Comparison of ENCODE assay signal across 8 cellular contexts in the genomic region with DNA sequence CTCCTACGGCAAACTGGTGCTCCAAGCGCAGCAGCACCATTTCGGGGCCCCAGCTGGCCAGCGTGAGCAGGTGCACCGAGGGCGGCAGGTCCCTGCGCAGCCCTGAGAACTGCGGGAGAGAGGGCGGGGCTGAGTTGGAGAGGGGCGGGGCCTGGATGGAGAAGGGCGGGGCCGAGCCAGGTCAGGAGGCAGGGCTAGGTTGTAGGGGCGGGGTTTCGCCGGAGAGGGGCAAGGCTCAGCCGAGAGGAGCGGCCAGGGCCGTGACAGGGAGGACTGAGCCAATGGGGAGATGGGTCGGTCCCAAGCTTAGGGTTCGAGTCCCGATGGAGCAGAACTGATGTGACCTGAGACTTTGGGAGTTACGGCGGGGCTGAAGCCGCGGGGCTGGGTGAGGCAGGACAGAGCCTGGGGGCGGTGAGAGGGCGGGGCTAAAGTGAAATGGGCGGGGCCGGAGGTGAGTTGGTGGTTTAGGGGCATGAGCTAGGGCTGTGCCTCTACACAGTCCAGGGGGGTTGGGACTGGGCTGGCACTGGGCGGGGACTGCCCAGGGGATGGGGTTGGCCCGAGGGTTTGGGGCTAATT. TPM values are rescaled to one million over a fixed set of nuclear protein-coding genes. Genes with fewer than 3 reads are reported as not detected.
A peak's percentile ranks its signal among the peaks of the same experiment; 100 is the strongest.
DNase-seq lines count a peak whose midpoint lies in the region; ATAC-seq, FAIRE-seq and TF ChIP-seq lines count a peak whose summit lies in the region.

No MANE protein-coding gene starts in this region.

- peak overlapping the region; percentile 76 for H3K4me3 ChIP-seq in HUES6 (ENCODE audit: low read depth, low read length)
- no peak overlapping the region for H3K4me3 ChIP-seq in GM12878
- peak overlapping the region; percentile 21 to 26 for H3K4me3 ChIP-seq in testis

- peak; percentile 84 for DNase-seq in AG20443 (ENCODE audit: low spot score)
- no peak for DNase-seq in GM12878 (ENCODE audit: low read depth, low spot score)
- peak; percentile 35 for DNase-seq in kidney tubule cell (ENCODE audit: low spot score)
- DNase-seq in testis, result peak; percentile 69
- DNase-seq in NK-92 (lab: John Stamatoyannopoulos, UW; ENCODE audit: unreplicated experiment), result no peak
- DNase-seq in NOMO-1 treated with dmso at 0.1 percent for 144 hours (lab: John Stamatoyannopoulos, UW; ENCODE audit: unreplicated experiment), result no peak

- POLR2A ChIA-PET in GM12878 (lab: Charles Lee), result interaction anchor here (0.6 kb wide), 1 partner anchor 1063 kb away, joined by 3 read pairs; no protein-coding TSS in a partner anchor

- in situ Hi-C loops in GM12878 (cut with MboI), result no loop called here

- TF ChIP-seq CTCF in GM12878 (IDR thresholded peaks at IDR 0.05 in 2 of 3, conservative IDR thresholded peaks at IDR 0.05 in 1 of 3; ENCODE audit: control insufficient read depth in 2 of 3, extremely low read depth in 1 of 3, insufficient read depth in 1 of 3, low read depth in 3 of 3, low read length in 3 of 3) (no peak), testis (IDR thresholded peaks at IDR 0.05) (no peak)

- TF ChIP-seq POLR2A in GM12878 (IDR thresholded peaks at IDR 0.05; ENCODE audit: low read depth, low read length) (peak; percentile 51; the same call in 1 of the 2 replicates), testis (IDR thresholded peaks at IDR 0.05) (no peak)

- no peaks in the 10 kb centered on the region for H4K20me1 ChIP-seq in GM12878 (ENCODE audit: control insufficient read depth, insufficient read depth)

- no peak for TF ChIP-seq RAD21 in GM12878 (IDR thresholded peaks at IDR 0.05; ENCODE audit: insufficient read depth, low read depth, low read length)

- WGBS in GM12878 (ENCODE audit: insufficient coverage, insufficient replicate concordance, low lambda C conversion rate, missing lambda C conversion rate), result 63% methylated on average over 25 of the region's 31 CpGs
- 15% methylated on average over 16 to 31 of the region's 31 CpGs for WGBS in testis, 2 donors

- H3K9me3 ChIP-seq in HUES6 (ENCODE audit: control insufficient read depth, insufficient read depth, low read depth, low read length) (no peaks in the 10 kb centered on the region), GM12878 (replicated peaks; ENCODE audit: control insufficient read depth, insufficient read depth, low read length) (no peaks in the 10 kb centered on the region; the same call in 2 of the 3 replicates), testis (no peaks in the 10 kb centered on the region)

- BruUV-seq in GM12878 (replicated peaks; lab: Mats Ljungman, UMichigan), result no TSS peak

- ATAC-seq in GM12878 (peak; percentile 78), HG03039 (IDR thresholded peaks at IDR 0.05; ENCODE audit: unreplicated experiment) (no peak)

- no peaks in the 10 kb centered on the region for H3K4me1 ChIP-seq in HUES6 (ENCODE audit: control insufficient read depth, insufficient read depth, low read length)
- no peaks in the 10 kb centered on the region for H3K4me1 ChIP-seq in GM12878 (ENCODE audit: control insufficient read depth, insufficient read depth, low read length)
- peaks cover 2% of the 10 kb centered on the region for H3K4me1 ChIP-seq in testis

- H3K36me3 ChIP-seq in HUES6 (ENCODE audit: control insufficient read depth, insufficient read depth, low read length), result peaks cover 6% of the 10 kb centered on the region
- peaks cover 5 to 10% of the 10 kb centered on the region in 2 experiments; a peak in 3 of 4 replicates for H3K36me3 ChIP-seq in GM12878 (ENCODE audit: control insufficient read depth in 2 of 2, insufficient read depth in 2 of 2, low read length in 1 of 2)
- no peaks in the 10 kb centered on the region for H3K36me3 ChIP-seq in testis (ENCODE audit: low read depth, missing control alignments)

- TF ChIP-seq EP300 in GM12878 (IDR thresholded peaks at IDR 0.05; ENCODE audit: borderline replicate concordance in 1 of 2, control insufficient read depth in 1 of 2, low read depth in 2 of 2, low read length in 2 of 2), result no peak

- H3K27ac ChIP-seq in HUES6 (ENCODE audit: low read depth, low read length), result no peak overlapping the region
- H3K27ac ChIP-seq in GM12878 (ENCODE audit: control insufficient read depth, insufficient read depth), result no peak overlapping the region
- no peak overlapping the region for H3K27ac ChIP-seq in testis

- RAD21 ChIA-PET in GM12878 (lab: Charles Lee; ENCODE audit: unreplicated experiment), result no interaction called here

- CTCF ChIA-PET in GM12878 (lab: Yijun Ruan, JAX), result interaction anchor here (0.6 kb wide), 1 partner anchor 29 kb away, joined by 3 read pairs; no protein-coding TSS in a partner anchor

- no peaks in the 10 kb centered on the region for H3K27me3 ChIP-seq in HUES6 (ENCODE audit: control insufficient read depth, insufficient read depth, low read length)
- H3K27me3 ChIP-seq in GM12878 (replicated peaks in 1 of 2; ENCODE audit: control insufficient read depth in 2 of 2, insufficient read depth in 2 of 2, low read length in 1 of 2), result no peaks in the 10 kb centered on the region
- no peaks in the 10 kb centered on the region for H3K27me3 ChIP-seq in testis

- H3K79me2 ChIP-seq in GM12878 (ENCODE audit: control insufficient read depth, insufficient read depth, low read length), result no peaks in the 10 kb centered on the region

- H3K9ac ChIP-seq in HUES6 (ENCODE audit: low read length) (peak overlapping the region; percentile 17), GM12878 (ENCODE audit: control insufficient read depth, insufficient read depth, low read length) (no peak overlapping the region)

- SMC1A ChIA-PET in GM12878 (lab: Charles Lee; ENCODE audit: uncharacterized antibody, unreplicated experiment), result no interaction called here

- intact Hi-C loops in GM12878 (cut with micrococcal nuclease; ENCODE audit: unreplicated experiment) (no loop called here), testis (cut with DNase I; ENCODE audit: low total_unique reads) (no loop called here)

- H3K4me2 ChIP-seq in GM12878 (ENCODE audit: control insufficient read depth, insufficient read depth), result no peak overlapping the region

- H2AFZ ChIP-seq in GM12878 (ENCODE audit: control insufficient read depth, low read depth, low read length), result no peak overlapping the region

- no peak for FAIRE-seq in GM12878 (lab: Jason Lieb, UNC)

RNA-seq across cellular contexts. Expression of a gene that starts 19.0 kb away (rescaled TPM):
- 162 and 181 TPM in 2 replicates for total RNA-seq in GM12878 (2013; cell fraction: nucleolus; rRNA removed)
- total RNA-seq in GM12878 (2014; rRNA removed) (132 and 149 TPM in 2 replicates), GM12878 (2014; rRNA removed; fragmentation: Illumina TruSeq; extraction: Trizol) (58.4 and 63.5 TPM in 2 replicates), GM12878 (2021) (209 and 224 TPM in 2 replicates), testis (10 to 100 TPM; 29.7 to 30.6 TPM)
- polyA plus RNA-seq in GM12878 (2011; ENCODE audit: low read depth), result 89.4 TPM
- polyA plus RNA-seq in GM12878 (2011; rRNA removed) (18.2 and 48.7 TPM in 2 replicates), GM12878 (2014; fragmentation: Illumina TruSeq; extraction: Trizol) (29.5 and 60.4 TPM in 2 replicates), GM12878 (2014; fragmentation: Nextera tagmentation; extraction: Ambion mirVana) (10 to 100 TPM in 1 of 2 experiments, 1 to 10 TPM in 1; 7.6 to 33.6 TPM), GM12878 (2014; rRNA removed) (99.2 and 104 TPM in 2 replicates), GM12878 (2016; fragmentation: Nextera tagmentation; extraction: Ambion mirVana) (100 to 1,000 TPM; 118 to 133 TPM), testis (ENCODE audit: insufficient read depth, low read depth, low replicate concordance) (45.7 TPM)
- polyA plus RNA-seq in GM12878 (2011; cell fraction: cytosol; rRNA removed), result 68.0 and 71.7 TPM in 2 replicates
- polyA plus RNA-seq in GM12878 (2011; cell fraction: nucleus; rRNA removed), result 211 and 224 TPM in 2 replicates
- 170 and 173 TPM in 2 replicates for polyA plus RNA-seq in GM12878 (2012)
- 42.5 and 75.7 TPM in 2 replicates for polyA minus RNA-seq in GM12878 (2011; rRNA and poly(A)+ RNA removed)
- 38.0 and 58.0 TPM in 2 replicates for polyA minus RNA-seq in GM12878 (2011; cell fraction: cytosol; rRNA and poly(A)+ RNA removed)
- polyA minus RNA-seq in GM12878 (2011; cell fraction: nucleus; rRNA and poly(A)+ RNA removed), result 61.4 and 110 TPM in 2 replicates

RNA-seq across cellular contexts. Expression of a gene that starts 19.0 kb away (rescaled TPM):
- total RNA-seq in GM12878 (2013; cell fraction: nucleolus; rRNA removed), result 7.7 and 7.8 TPM in 2 replicates
- total RNA-seq in GM12878 (2014; rRNA removed) (12.2 and 14.0 TPM in 2 replicates), GM12878 (2014; rRNA removed; fragmentation: Illumina TruSeq; extraction: Trizol) (6.7 and 9.1 TPM in 2 replicates), GM12878 (2021) (16.0 TPM in 2 replicates), testis (10 to 100 TPM; 15.8 to 18.3 TPM)
- 4.2 TPM for polyA plus RNA-seq in GM12878 (2011; ENCODE audit: low read depth)
- polyA plus RNA-seq in GM12878 (2011; rRNA removed) (5.4 and 7.6 TPM in 2 replicates), GM12878 (2014; fragmentation: Illumina TruSeq; extraction: Trizol) (2.2 and 4.5 TPM in 2 replicates), GM12878 (2014; fragmentation: Nextera tagmentation; extraction: Ambion mirVana) (1 to 10 TPM in 1 of 2 experiments, under 1 TPM in 1; 0.58 to 2.3 TPM), GM12878 (2014; rRNA removed) (12.6 and 16.5 TPM in 2 replicates), GM12878 (2016; fragmentation: Nextera tagmentation; extraction: Ambion mirVana) (10 to 100 TPM; 15.0 to 17.7 TPM), testis (ENCODE audit: insufficient read depth, low read depth, low replicate concordance) (23.2 TPM)
- polyA plus RNA-seq in GM12878 (2011; cell fraction: cytosol; rRNA removed), result 14.3 and 18.0 TPM in 2 replicates
- polyA plus RNA-seq in GM12878 (2011; cell fraction: nucleus; rRNA removed), result 13.0 and 16.6 TPM in 2 replicates
- 10.8 and 11.9 TPM in 2 replicates for polyA plus RNA-seq in GM12878 (2012)
- polyA minus RNA-seq in GM12878 (2011; rRNA and poly(A)+ RNA removed), result 6.4 and 14.4 TPM in 2 replicates
- 4.8 TPM in 2 replicates for polyA minus RNA-seq in GM12878 (2011; cell fraction: cytosol; rRNA and poly(A)+ RNA removed)
- 7.0 and 9.9 TPM in 2 replicates for polyA minus RNA-seq in GM12878 (2011; cell fraction: nucleus; rRNA and poly(A)+ RNA removed)

RNA-seq across cellular contexts. Expression of a gene that starts 34.1 kb away (rescaled TPM):
- 133 and 159 TPM in 2 replicates for total RNA-seq in GM12878 (2013; cell fraction: nucleolus; rRNA removed)
- 89.6 and 94.9 TPM in 2 replicates for total RNA-seq in GM12878 (2014; rRNA removed)
- total RNA-seq in GM12878 (2014; rRNA removed; fragmentation: Illumina TruSeq; extraction: Trizol), result 56.6 and 58.8 TPM in 2 replicates
- total RNA-seq in GM12878 (2021), result 87.2 and 90.4 TPM in 2 replicates
- 61.2 TPM for polyA plus RNA-seq in GM12878 (2011; ENCODE audit: low read depth)
- polyA plus RNA-seq in GM12878 (2011; rRNA removed), result 74.4 and 104 TPM in 2 replicates
- polyA plus RNA-seq in GM12878 (2011; cell fraction: cytosol; rRNA removed), result 116 and 136 TPM in 2 replicates
- polyA plus RNA-seq in GM12878 (2011; cell fraction: nucleus; rRNA removed), result 269 and 288 TPM in 2 replicates
- 105 TPM in 2 replicates for polyA plus RNA-seq in GM12878 (2012)
- polyA plus RNA-seq in GM12878 (2014; fragmentation: Illumina TruSeq; extraction: Trizol), result 57.8 and 64.6 TPM in 2 replicates
- polyA plus RNA-seq in GM12878 (2014; fragmentation: Nextera tagmentation; extraction: Ambion mirVana), result 10 to 100 TPM; 36.4 to 76.0 TPM
- polyA plus RNA-seq in GM12878 (2014; rRNA removed), result 95.2 and 102 TPM in 2 replicates
- polyA plus RNA-seq in GM12878 (2016; fragmentation: Nextera tagmentation; extraction: Ambion mirVana), result 10 to 100 TPM; 81.8 to 84.9 TPM
- polyA minus RNA-seq in GM12878 (2011; rRNA and poly(A)+ RNA removed), result 84.7 and 102 TPM in 2 replicates
- 35.1 and 45.0 TPM in 2 replicates for polyA minus RNA-seq in GM12878 (2011; cell fraction: cytosol; rRNA and poly(A)+ RNA removed)
- 49.7 and 75.8 TPM in 2 replicates for polyA minus RNA-seq in GM12878 (2011; cell fraction: nucleus; rRNA and poly(A)+ RNA removed)
- 100 to 1,000 TPM in 1 of 2 donors, 10 to 100 TPM in 1; 85.9 to 119 TPM for total RNA-seq in testis
- 50.2 TPM for polyA plus RNA-seq in testis (ENCODE audit: insufficient read depth, low read depth, low replicate concordance)

RNA-seq across cellular contexts. Expression of a gene that starts 36.9 kb away (rescaled TPM):
- total RNA-seq in GM12878 (2013; cell fraction: nucleolus; rRNA removed), result 53.0 and 54.5 TPM in 2 replicates
- total RNA-seq in GM12878 (2014; rRNA removed) (10.0 and 12.5 TPM in 2 replicates), GM12878 (2014; rRNA removed; fragmentation: Illumina TruSeq; extraction: Trizol) (18.6 and 19.2 TPM in 2 replicates), GM12878 (2021) (12.1 and 15.1 TPM in 2 replicates), testis (10 to 100 TPM; 16.1 to 17.2 TPM)
- polyA plus RNA-seq in GM12878 (2011; ENCODE audit: low read depth), result 7.0 TPM
- polyA plus RNA-seq in GM12878 (2011; rRNA removed) (24.0 and 35.6 TPM in 2 replicates), GM12878 (2014; fragmentation: Illumina TruSeq; extraction: Trizol) (15.9 and 18.4 TPM in 2 replicates), GM12878 (2014; fragmentation: Nextera tagmentation; extraction: Ambion mirVana) (1 to 10 TPM; 7.5 to 9.2 TPM), GM12878 (2014; rRNA removed) (8.3 and 8.8 TPM in 2 replicates), GM12878 (2016; fragmentation: Nextera tagmentation; extraction: Ambion mirVana) (10 to 100 TPM; 11.0 to 11.1 TPM), testis (ENCODE audit: insufficient read depth, low read depth, low replicate concordance) (9.3 TPM)
- 12.6 and 13.4 TPM in 2 replicates for polyA plus RNA-seq in GM12878 (2011; cell fraction: cytosol; rRNA removed)
- 9.6 and 10.6 TPM in 2 replicates for polyA plus RNA-seq in GM12878 (2011; cell fraction: nucleus; rRNA removed)
- polyA plus RNA-seq in GM12878 (2012), result 11.0 and 11.8 TPM in 2 replicates
- polyA minus RNA-seq in GM12878 (2011; rRNA and poly(A)+ RNA removed), result 19.1 and 26.3 TPM in 2 replicates
- 19.8 and 23.3 TPM in 2 replicates for polyA minus RNA-seq in GM12878 (2011; cell fraction: cytosol; rRNA and poly(A)+ RNA removed)
- polyA minus RNA-seq in GM12878 (2011; cell fraction: nucleus; rRNA and poly(A)+ RNA removed), result 8.2 and 19.2 TPM in 2 replicates

RNA-seq across cellular contexts. Expression of a gene that starts 37.0 kb away (rescaled TPM):
- 19.8 and 20.0 TPM in 2 replicates for total RNA-seq in GM12878 (2013; cell fraction: nucleolus; rRNA removed)
- total RNA-seq in GM12878 (2014; rRNA removed) (7.7 and 7.9 TPM in 2 replicates), GM12878 (2014; rRNA removed; fragmentation: Illumina TruSeq; extraction: Trizol) (7.2 TPM in 2 replicates), GM12878 (2021) (8.4 TPM in 2 replicates), testis (10 to 100 TPM in 1 of 2 donors, 1 to 10 TPM in 1; 6.6 to 10.4 TPM)
- 1.5 TPM for polyA plus RNA-seq in GM12878 (2011; ENCODE audit: low read depth)
- polyA plus RNA-seq in GM12878 (2011; rRNA removed) (7.0 and 7.2 TPM in 2 replicates), GM12878 (2014; fragmentation: Illumina TruSeq; extraction: Trizol) (3.2 and 5.0 TPM in 2 replicates), GM12878 (2014; fragmentation: Nextera tagmentation; extraction: Ambion mirVana) (1 to 10 TPM in 1 of 2 experiments, under 1 TPM in 1; 0.57 to 1.4 TPM), GM12878 (2014; rRNA removed) (2.6 and 3.2 TPM in 2 replicates), GM12878 (2016; fragmentation: Nextera tagmentation; extraction: Ambion mirVana) (1 to 10 TPM; 2.7 to 2.8 TPM), testis (ENCODE audit: insufficient read depth, low read depth, low replicate concordance) (2.5 TPM)
- polyA plus RNA-seq in GM12878 (2011; cell fraction: cytosol; rRNA removed), result 3.7 and 6.0 TPM in 2 replicates
- 2.8 and 4.3 TPM in 2 replicates for polyA plus RNA-seq in GM12878 (2011; cell fraction: nucleus; rRNA removed)
- polyA plus RNA-seq in GM12878 (2012), result 3.1 and 3.5 TPM in 2 replicates
- 14.4 and 15.1 TPM in 2 replicates for polyA minus RNA-seq in GM12878 (2011; rRNA and poly(A)+ RNA removed)
- polyA minus RNA-seq in GM12878 (2011; cell fraction: cytosol; rRNA and poly(A)+ RNA removed), result 3.3 and 7.4 TPM in 2 replicates
- polyA minus RNA-seq in GM12878 (2011; cell fraction: nucleus; rRNA and poly(A)+ RNA removed), result 18.5 and 38.8 TPM in 2 replicates

Comparison
In these comparisons a context has a peak if more than half of its experiments do, and no peak if none do; other contexts are left out.
1. DNase-seq: peak in AG20443 (single experiment), kidney tubule cell (single experiment) and testis (single experiment); none in GM12878 (single experiment), NK-92 (single experiment) and NOMO-1 treated with dmso at 0.1 percent for 144 hours (single experiment).